In genomic region chrX:19687395-19687794, GRCh38 we compare ENCODE assay signal across 19 cellular contexts.
DNase-seq lines count a peak whose midpoint lies in the region; ATAC-seq, FAIRE-seq and TF ChIP-seq lines count a peak whose summit lies in the region.
"Had no signal": no experiment of that assay in that cellular context is flagged by ENCODE, and none has a peak within 500 bp of the region (broad histone marks: within the 10 kb centered on the region; RNA-seq: fewer than 3 reads in every experiment).

No MANE protein-coding gene starts in this region.

- no peaks in the 10 kb centered on the region for H3K9me3 Mint-ChIP-seq in T-helper 2 cell treated with Interferon-gamma antibody and Interleukin-4, amounts not matched to agents 5 μg/mL and 100 μg/mL, for 36 hours
- H3K9me3 Mint-ChIP-seq in CD8-positive, alpha-beta memory T cell: no peaks in the 10 kb centered on the region
- no peaks in the 10 kb centered on the region for H3K9me3 Mint-ChIP-seq in naive thymus-derived CD8-positive, alpha-beta T cell
- H3K9me3 Mint-ChIP-seq: HFFc6 had no signal

- H3K36me3 ChIP-seq in CD8-positive, alpha-beta memory T cell (ENCODE audit: insufficient read depth, low read length): peaks cover 6% of the 10 kb centered on the region
- H3K36me3 ChIP-seq in small intestine (ENCODE audit: control insufficient read depth in 2 of 2, insufficient read depth in 2 of 2, low read length in 2 of 2): no peaks in the 10 kb centered on the region
- H3K36me3 ChIP-seq: BE2C, Peyer's patch had no signal

- H3K27me3 ChIP-seq in CD8-positive, alpha-beta memory T cell (ENCODE audit: insufficient read depth, low read length, poor library complexity, severe bottlenecking): no peaks in the 10 kb centered on the region
- no peaks in the 10 kb centered on the region for H3K27me3 ChIP-seq in small intestine (ENCODE audit: control insufficient read depth in 2 of 2, insufficient read depth in 2 of 2, low read length in 2 of 2)
- H3K27me3 ChIP-seq: BE2C, Peyer's patch had no signal

- no peak overlapping the region for H3K4me3 Mint-ChIP-seq in T-helper 2 cell treated with Interferon-gamma antibody and Interleukin-4, amounts not matched to agents 5 μg/mL and 100 μg/mL, for 36 hours
- no peak overlapping the region for H3K4me3 Mint-ChIP-seq in CD8-positive, alpha-beta memory T cell
- H3K4me3 Mint-ChIP-seq in naive thymus-derived CD8-positive, alpha-beta T cell: no peak overlapping the region
- H3K4me3 Mint-ChIP-seq: H9, HFFc6 had no signal

- no peak for DNase-seq in T-helper 2 cell treated with Interferon-gamma antibody and Interleukin-4, amounts not matched to agents 5 μg/mL and 100 μg/mL, for 36 hours (ENCODE audit: low spot score)
- DNase-seq in T-helper 2 cell (no peak), small intestine (no peak), ecto neural progenitor cell (ENCODE audit: low spot score) (no peak)
- DNase-seq in CD8-positive, alpha-beta memory T cell: no peak
- no peak for DNase-seq in naive thymus-derived CD8-positive, alpha-beta T cell
- DNase-seq: BE2C, DMS53, GM23248, H9, HFFc6, KBM-7, NCI-H1105, NCI-H146, NCI-H2029, NCI-H345, NCI-H524, Peyer's patch had no signal

- no peak for FAIRE-seq in small intestine (lab: Jason Lieb, UNC)

- peaks cover 34% of the 10 kb centered on the region for H3K36me3 Mint-ChIP-seq in T-helper 2 cell treated with Interferon-gamma antibody and Interleukin-4, amounts not matched to agents 5 μg/mL and 100 μg/mL, for 36 hours (ENCODE audit: low read depth)
- H3K36me3 Mint-ChIP-seq in CD8-positive, alpha-beta memory T cell: peaks cover 0 to 50% (median 0%) of the 10 kb centered on the region in 3 donors
- peaks cover 0 to 43% (median 0%) of the 10 kb centered on the region in 3 donors for H3K36me3 Mint-ChIP-seq in naive thymus-derived CD8-positive, alpha-beta T cell

- no peaks in the 10 kb centered on the region for H3K9me3 ChIP-seq in CD8-positive, alpha-beta memory T cell (ENCODE audit: low read length)
- H3K9me3 ChIP-seq in small intestine (ENCODE audit: control insufficient read depth, low read depth): no peaks in the 10 kb centered on the region
- H3K9me3 ChIP-seq: BE2C, Peyer's patch had no signal

- H3K27me3 Mint-ChIP-seq in T-helper 2 cell treated with Interferon-gamma antibody and Interleukin-4, amounts not matched to agents 5 μg/mL and 100 μg/mL, for 36 hours (ENCODE audit: low read depth): no peaks in the 10 kb centered on the region
- peaks cover 0 to 5% of the 10 kb centered on the region in 2 donors for H3K27me3 Mint-ChIP-seq in CD8-positive, alpha-beta memory T cell
- no peaks in the 10 kb centered on the region for H3K27me3 Mint-ChIP-seq in naive thymus-derived CD8-positive, alpha-beta T cell

- H3K4me1 Mint-ChIP-seq in T-helper 2 cell treated with Interferon-gamma antibody and Interleukin-4, amounts not matched to agents 5 μg/mL and 100 μg/mL, for 36 hours (ENCODE audit: low read depth): peaks cover 47% of the 10 kb centered on the region
- peaks cover 46 to 70% (median 59%) of the 10 kb centered on the region in 3 donors for H3K4me1 Mint-ChIP-seq in CD8-positive, alpha-beta memory T cell
- H3K4me1 Mint-ChIP-seq in naive thymus-derived CD8-positive, alpha-beta T cell: peaks cover 25 to 68% (median 48%) of the 10 kb centered on the region in 4 donors

- peaks cover 34% of the 10 kb centered on the region for H3K4me1 ChIP-seq in CD8-positive, alpha-beta memory T cell (ENCODE audit: insufficient read depth, low read length)
- H3K4me1 ChIP-seq in small intestine (ENCODE audit: control insufficient read depth in 2 of 2, insufficient read depth in 1 of 2, low read depth in 1 of 2, low read length in 1 of 2): no peaks in the 10 kb centered on the region
- H3K4me1 ChIP-seq: BE2C had no signal

- peak overlapping the region; percentile 31 for H3K27ac Mint-ChIP-seq in T-helper 2 cell treated with Interferon-gamma antibody and Interleukin-4, amounts not matched to agents 5 μg/mL and 100 μg/mL, for 36 hours
- peak overlapping the region in 7 of 8 donors; percentile 31 to 95 (median 52) for H3K27ac Mint-ChIP-seq in CD8-positive, alpha-beta memory T cell
- peak overlapping the region in 8 of 10 donors; percentile 12 to 97 (median 76) for H3K27ac Mint-ChIP-seq in naive thymus-derived CD8-positive, alpha-beta T cell
- H3K27ac Mint-ChIP-seq: H9, HFFc6 had no signal

- WGBS in small intestine, 3 donors: 79 to 89% (median 89%) methylated on average over 5 of the region's 5 CpGs

- CTCF ChIA-PET in CD8-positive, alpha-beta memory T cell (lab: Charles Lee): no interaction called here

- no peak overlapping the region for H3K27ac ChIP-seq in CD8-positive, alpha-beta memory T cell (ENCODE audit: low read depth, low read length)
- peak overlapping the region; percentile 18; the same call in 1 of the 2 replicates for H3K27ac ChIP-seq in VCaP
- H3K27ac ChIP-seq in small intestine (ENCODE audit: low read depth in 1 of 2, low read length in 1 of 2): no peak overlapping the region
- H3K27ac ChIP-seq: GM23248, Peyer's patch had no signal

- ATAC-seq in naive thymus-derived CD8-positive, alpha-beta T cell: no peak

- no peak for TF ChIP-seq CTCF in VCaP (conservative IDR thresholded peaks at IDR 0.05)

- POLR2A ChIA-PET in CD8-positive, alpha-beta memory T cell (lab: Charles Lee): no interaction called here
- POLR2A ChIA-PET in naive thymus-derived CD8-positive, alpha-beta T cell (lab: Charles Lee): no interaction called here

- no peak overlapping the region for H3K4me3 ChIP-seq in CD8-positive, alpha-beta memory T cell (ENCODE audit: low read length)
- no peak overlapping the region for H3K4me3 ChIP-seq in small intestine (ENCODE audit: low read depth in 1 of 2, low read length in 2 of 2)
- H3K4me3 ChIP-seq: GM23248, Peyer's patch had no signal
